ENCODE assay signal across 1 cellular context in genomic region chr20:2713285-2713684, GRCh38.
TF ChIP-seq lines count a peak whose summit lies in the region.

No MANE protein-coding gene starts in this region.

TF ChIP-seq in GM23338, 12 proteins besides CTCF, POLR2A, EP300 and RAD21:
- TF ChIP-seq, protein P1, sequence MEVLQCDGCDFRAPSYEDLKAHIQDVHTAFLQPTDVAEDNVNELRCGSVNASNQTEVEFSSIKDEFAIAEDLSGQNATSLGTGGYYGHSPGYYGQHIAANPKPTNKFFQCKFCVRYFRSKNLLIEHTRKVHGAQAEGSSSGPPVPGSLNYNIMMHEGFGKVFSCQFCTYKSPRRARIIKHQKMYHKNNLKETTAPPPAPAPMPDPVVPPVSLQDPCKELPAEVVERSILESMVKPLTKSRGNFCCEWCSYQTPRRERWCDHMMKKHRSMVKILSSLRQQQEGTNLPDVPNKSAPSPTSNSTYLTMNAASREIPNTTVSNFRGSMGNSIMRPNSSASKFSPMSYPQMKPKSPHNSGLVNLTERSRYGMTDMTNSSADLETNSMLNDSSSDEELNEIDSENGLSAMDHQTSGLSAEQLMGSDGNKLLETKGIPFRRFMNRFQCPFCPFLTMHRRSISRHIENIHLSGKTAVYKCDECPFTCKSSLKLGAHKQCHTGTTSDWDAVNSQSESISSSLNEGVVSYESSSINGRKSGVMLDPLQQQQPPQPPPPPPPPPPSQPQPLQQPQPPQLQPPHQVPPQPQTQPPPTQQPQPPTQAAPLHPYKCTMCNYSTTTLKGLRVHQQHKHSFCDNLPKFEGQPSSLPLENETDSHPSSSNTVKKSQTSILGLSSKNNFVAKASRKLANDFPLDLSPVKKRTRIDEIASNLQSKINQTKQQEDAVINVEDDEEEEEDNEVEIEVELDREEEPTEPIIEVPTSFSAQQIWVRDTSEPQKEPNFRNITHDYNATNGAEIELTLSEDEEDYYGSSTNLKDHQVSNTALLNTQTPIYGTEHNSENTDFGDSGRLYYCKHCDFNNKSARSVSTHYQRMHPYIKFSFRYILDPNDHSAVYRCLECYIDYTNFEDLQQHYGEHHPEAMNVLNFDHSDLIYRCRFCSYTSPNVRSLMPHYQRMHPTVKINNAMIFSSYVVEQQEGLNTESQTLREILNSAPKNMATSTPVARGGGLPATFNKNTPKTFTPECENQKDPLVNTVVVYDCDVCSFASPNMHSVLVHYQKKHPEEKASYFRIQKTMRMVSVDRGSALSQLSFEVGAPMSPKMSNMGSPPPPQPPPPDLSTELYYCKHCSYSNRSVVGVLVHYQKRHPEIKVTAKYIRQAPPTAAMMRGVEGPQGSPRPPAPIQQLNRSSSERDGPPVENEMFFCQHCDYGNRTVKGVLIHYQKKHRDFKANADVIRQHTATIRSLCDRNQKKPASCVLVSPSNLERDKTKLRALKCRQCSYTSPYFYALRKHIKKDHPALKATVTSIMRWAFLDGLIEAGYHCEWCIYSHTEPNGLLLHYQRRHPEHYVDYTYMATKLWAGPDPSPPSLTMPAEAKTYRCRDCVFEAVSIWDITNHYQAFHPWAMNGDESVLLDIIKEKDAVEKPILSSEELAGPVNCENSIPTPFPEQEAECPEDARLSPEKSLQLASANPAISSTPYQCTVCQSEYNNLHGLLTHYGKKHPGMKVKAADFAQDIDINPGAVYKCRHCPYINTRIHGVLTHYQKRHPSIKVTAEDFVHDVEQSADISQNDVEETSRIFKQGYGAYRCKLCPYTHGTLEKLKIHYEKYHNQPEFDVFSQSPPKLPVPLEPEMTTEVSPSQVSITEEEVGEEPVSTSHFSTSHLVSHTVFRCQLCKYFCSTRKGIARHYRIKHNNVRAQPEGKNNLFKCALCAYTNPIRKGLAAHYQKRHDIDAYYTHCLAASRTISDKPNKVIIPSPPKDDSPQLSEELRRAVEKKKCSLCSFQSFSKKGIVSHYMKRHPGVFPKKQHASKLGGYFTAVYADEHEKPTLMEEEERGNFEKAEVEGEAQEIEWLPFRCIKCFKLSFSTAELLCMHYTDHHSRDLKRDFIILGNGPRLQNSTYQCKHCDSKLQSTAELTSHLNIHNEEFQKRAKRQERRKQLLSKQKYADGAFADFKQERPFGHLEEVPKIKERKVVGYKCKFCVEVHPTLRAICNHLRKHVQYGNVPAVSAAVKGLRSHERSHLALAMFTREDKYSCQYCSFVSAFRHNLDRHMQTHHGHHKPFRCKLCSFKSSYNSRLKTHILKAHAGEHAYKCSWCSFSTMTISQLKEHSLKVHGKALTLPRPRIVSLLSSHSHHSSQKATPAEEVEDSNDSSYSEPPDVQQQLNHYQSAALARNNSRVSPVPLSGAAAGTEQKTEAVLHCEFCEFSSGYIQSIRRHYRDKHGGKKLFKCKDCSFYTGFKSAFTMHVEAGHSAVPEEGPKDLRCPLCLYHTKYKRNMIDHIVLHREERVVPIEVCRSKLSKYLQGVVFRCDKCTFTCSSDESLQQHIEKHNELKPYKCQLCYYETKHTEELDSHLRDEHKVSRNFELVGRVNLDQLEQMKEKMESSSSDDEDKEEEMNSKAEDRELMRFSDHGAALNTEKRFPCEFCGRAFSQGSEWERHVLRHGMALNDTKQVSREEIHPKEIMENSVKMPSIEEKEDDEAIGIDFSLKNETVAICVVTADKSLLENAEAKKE (CRISPR knock-in tag; IDR thresholded peaks at IDR 0.05), result no peak
- no peak for TF ChIP-seq REST (IDR thresholded peaks at IDR 0.05; ENCODE audit: unreplicated experiment)
- TF ChIP-seq CREB1 (CRISPR knock-in tag; IDR thresholded peaks at IDR 0.05; ENCODE audit: low read depth), result no peak
- no peak for TF ChIP-seq ZNF331 (CRISPR knock-in tag; IDR thresholded peaks at IDR 0.05; ENCODE audit: low read depth)
